ENCODE assay signal across 16 cellular contexts in genomic region chr12:38102197-38102596, GRCh38.
A peak's percentile ranks its signal among the peaks of the same experiment; 100 is the strongest.
DNase-seq lines count a peak whose midpoint lies in the region; ATAC-seq lines count a peak whose summit lies in the region.
"Had no signal": no experiment of that assay in that cellular context is flagged by ENCODE, and none has a peak within 500 bp of the region (broad histone marks: within the 10 kb centered on the region; RNA-seq: fewer than 3 reads in every experiment).

No MANE protein-coding gene starts in this region.

- DNase-seq in ELR (ENCODE audit: low read depth): peak; percentile 2
- peak; percentile 52 for DNase-seq in RKO (ENCODE audit: low spot score)
- DNase-seq in kidney glomerular epithelial cell (lab: John Stamatoyannopoulos, UW): peak; percentile 15
- DNase-seq in hippocampal formation (lab: John Stamatoyannopoulos, UW): no peak
- DNase-seq in NCI-H2196 (lab: John Stamatoyannopoulos, UW; ENCODE audit: unreplicated experiment): no peak
- DNase-seq: GM23248, Karpas-422, MM.1S, NCI-H1092, NCI-H146, NCI-H2081 treated with DMSO at 0.1 percent for 48 hours, NCI-H2227 treated with DMSO at 0.1 percent for 48 hours, NCI-H510A treated with DMSO at 0.1 percent for 48 hours had no signal

- no peak for ATAC-seq in HG03280 (IDR thresholded peaks at IDR 0.05; ENCODE audit: unreplicated experiment)
- ATAC-seq in HG03571 (IDR thresholded peaks at IDR 0.05; ENCODE audit: unreplicated experiment): no peak
- ATAC-seq: GM12878 had no signal

Comparison
In these comparisons a context has a peak if more than half of its experiments do, and no peak if none do; other contexts are left out.
1. DNase-seq: peak in ELR (single experiment), RKO (single experiment) and kidney glomerular epithelial cell (single experiment); none in hippocampal formation (0 of 2) and NCI-H2196 (single experiment).